In the genomic region with DNA sequence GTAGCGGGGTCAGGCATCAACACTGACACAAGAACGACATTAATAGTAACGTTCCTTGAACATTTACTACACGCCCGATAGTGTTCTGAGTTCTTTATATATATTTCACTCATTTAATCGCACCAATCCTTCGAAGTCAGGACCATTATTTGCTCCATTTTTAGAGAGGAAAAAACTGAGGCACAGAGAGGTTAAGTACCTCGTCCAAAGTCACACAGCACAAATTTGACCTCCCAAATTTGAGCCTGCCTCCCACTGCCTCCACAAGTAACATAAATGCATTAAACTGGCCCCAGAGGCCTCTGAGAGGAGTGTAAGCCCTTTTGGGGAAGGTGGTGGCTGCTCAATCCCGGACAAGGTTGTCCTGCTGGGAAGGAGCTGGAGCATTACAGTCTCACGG, we compare ENCODE assay signal across 10 cellular contexts. TPM values are rescaled to one million over a fixed set of nuclear protein-coding genes. Genes with fewer than 3 reads are reported as not detected.
DNase-seq lines count a peak whose midpoint lies in the region; ATAC-seq, FAIRE-seq and TF ChIP-seq lines count a peak whose summit lies in the region.
"Had no signal": no experiment of that assay in that cellular context is flagged by ENCODE, and none has a peak within 500 bp of the region (broad histone marks: within the 10 kb centered on the region; RNA-seq: fewer than 3 reads in every experiment).

No MANE protein-coding gene starts in this region.

- peaks cover 72% of the 10 kb centered on the region for H3K4me1 Mint-ChIP-seq in CD8-positive, alpha-beta T cell (ENCODE audit: low read depth)
- peaks cover 15% of the 10 kb centered on the region for H3K4me1 Mint-ChIP-seq in endodermal cell

- peak overlapping the region; percentile 22 for H3K27ac Mint-ChIP-seq in CD8-positive, alpha-beta T cell
- H3K27ac Mint-ChIP-seq in endodermal cell = no peak overlapping the region

- peaks cover 71% of the 10 kb centered on the region for H3K4me1 ChIP-seq in CD8-positive, alpha-beta T cell (ENCODE audit: insufficient read depth, low read length)
- H3K4me1 ChIP-seq in NT2/D1 (ENCODE audit: insufficient read depth, insufficient read length) (peaks cover 11% of the 10 kb centered on the region), endodermal cell (ENCODE audit: control insufficient read depth, insufficient read depth, low read length) (peaks cover 7% of the 10 kb centered on the region), pancreas (peaks cover 9 to 24% (median 15%) of the 10 kb centered on the region in 3 donors)

- FAIRE-seq in pancreas (lab: Jason Lieb, UNC) (no peak), urothelium cell line (lab: Jason Lieb, UNC) (no peak)
- FAIRE-seq: kidney had no signal

- peaks cover 53% of the 10 kb centered on the region for H3K36me3 Mint-ChIP-seq in CD8-positive, alpha-beta T cell
- H3K36me3 Mint-ChIP-seq in endodermal cell (ENCODE audit: low read depth) = no peaks in the 10 kb centered on the region

- H3K9ac ChIP-seq in NT2/D1 (ENCODE audit: insufficient read length, low read depth) (no peak overlapping the region), endodermal cell (ENCODE audit: extremely low read depth, low read length, poor library complexity, severe bottlenecking) (no peak overlapping the region)

- H3K4me3 Mint-ChIP-seq in CD8-positive, alpha-beta T cell = peak overlapping the region; percentile 15
- H3K4me3 Mint-ChIP-seq in endodermal cell = peak overlapping the region; percentile 63

- H3K9me3 Mint-ChIP-seq in CD8-positive, alpha-beta T cell = no peaks in the 10 kb centered on the region
- no peaks in the 10 kb centered on the region for H3K9me3 Mint-ChIP-seq in endodermal cell

- peak overlapping the region; percentile 47 for H3K4me3 ChIP-seq in CD8-positive, alpha-beta T cell (ENCODE audit: low read depth, low read length)
- H3K4me3 ChIP-seq in NT2/D1 (ENCODE audit: insufficient read length, low read depth) = peak overlapping the region; percentile 2
- peak overlapping the region; percentile 75 for H3K4me3 ChIP-seq in endodermal cell (ENCODE audit: low read length)
- H3K4me3 ChIP-seq in pancreas = peak overlapping the region in 2 of 4 donors; percentile 50 to 59

- no peaks in the 10 kb centered on the region for H3K9me3 ChIP-seq in CD8-positive, alpha-beta T cell (ENCODE audit: low read length)
- H3K9me3 ChIP-seq in NT2/D1 (ENCODE audit: insufficient read depth, low read length) (no peaks in the 10 kb centered on the region), endodermal cell (ENCODE audit: control insufficient read depth, low read length) (no peaks in the 10 kb centered on the region), pancreas (no peaks in the 10 kb centered on the region)

- CTCF ChIA-PET in CD8-positive, alpha-beta T cell (lab: Charles Lee) = interaction anchor here (0.7 to 2.6 kb wide), 5 partner anchors 10 to 138 kb away, joined by 3 to 10 read pairs (median 6); a partner anchor contains a TSS

- TF ChIP-seq CTCF in CD8-positive, alpha-beta T cell (IDR thresholded peaks at IDR 0.05) = no peak
- TF ChIP-seq CTCF in endodermal cell (conservative IDR thresholded peaks at IDR 0.05) (no peak), pancreas (IDR thresholded peaks at IDR 0.05) (no peak)

- POLR2A ChIA-PET in CD8-positive, alpha-beta T cell (lab: Charles Lee) = no interaction called here

- H3K36me3 ChIP-seq in CD8-positive, alpha-beta T cell (ENCODE audit: insufficient read depth, low read length) = peaks cover 13% of the 10 kb centered on the region
- H3K36me3 ChIP-seq in NT2/D1 (ENCODE audit: insufficient read depth, insufficient read length, low read length) = no peaks in the 10 kb centered on the region
- H3K36me3 ChIP-seq in endodermal cell (ENCODE audit: control insufficient read depth, insufficient read depth, low read length) = no peaks in the 10 kb centered on the region
- no peaks in the 10 kb centered on the region for H3K36me3 ChIP-seq in pancreas

- WGBS in endodermal cell (ENCODE audit: insufficient coverage in 1 of 2, insufficient read length in 1 of 2), 2 experiments = 56 to 61% methylated on average over 7 to 9 of the region's 10 CpGs
- WGBS in pancreas, 2 donors = 34% methylated on average over 10 of the region's 10 CpGs

- H3K27me3 Mint-ChIP-seq in CD8-positive, alpha-beta T cell (ENCODE audit: low read depth) = no peaks in the 10 kb centered on the region
- H3K27me3 Mint-ChIP-seq in endodermal cell (ENCODE audit: insufficient read depth) = peaks cover 44% of the 10 kb centered on the region

- DNase-seq in CD8-positive, alpha-beta T cell = no peak
- DNase-seq in NT2/D1 (ENCODE audit: low read depth, low spot score) (no peak), endodermal cell (no peak), pancreas (peak in 2 of 6 donors; percentile 4 to 9), urothelium cell line (ENCODE audit: low spot score) (no peak)

- intact Hi-C loops in CD8-positive, alpha-beta T cell (cut with DNase I, micrococcal nuclease) = loop anchor here in 1 of 2 experiments (1.0 kb wide), 1 partner anchor 12 kb away; a partner anchor contains a TSS
- intact Hi-C loops in pancreas (cut with DNase I) = no loop called here

- no peaks in the 10 kb centered on the region for H3K27me3 ChIP-seq in CD8-positive, alpha-beta T cell (ENCODE audit: insufficient read depth, low read length)
- peaks cover 19% of the 10 kb centered on the region for H3K27me3 ChIP-seq in NT2/D1 (ENCODE audit: insufficient read depth, insufficient read length)
- H3K27me3 ChIP-seq in endodermal cell (ENCODE audit: control insufficient read depth, insufficient read depth, low read length, poor library complexity, severe bottlenecking) = peaks cover 18% of the 10 kb centered on the region
- H3K27me3 ChIP-seq in pancreas = no peaks in the 10 kb centered on the region

- no peak for ATAC-seq in CD8-positive, alpha-beta T cell
- ATAC-seq in pancreas (no peak), HG03565 (IDR thresholded peaks at IDR 0.05; ENCODE audit: unreplicated experiment) (no peak), HG03108 (IDR thresholded peaks at IDR 0.05; ENCODE audit: unreplicated experiment) (no peak), HG03159 (IDR thresholded peaks at IDR 0.05; ENCODE audit: unreplicated experiment) (no peak)

- peak overlapping the region; percentile 46 for H3K27ac ChIP-seq in CD8-positive, alpha-beta T cell (ENCODE audit: low read depth, low read length)
- H3K27ac ChIP-seq in endodermal cell (ENCODE audit: low read depth, low read length) = no peak overlapping the region
- H3K27ac ChIP-seq in pancreas = peak overlapping the region; percentile 36 to 74 (median 60)

RNA-seq across cellular contexts. Expression of a gene that starts 5.8 kb away (rescaled TPM):
- 10 to 100 TPM; 22.7 to 23.5 TPM for total RNA-seq in CD8-positive, alpha-beta T cell
- total RNA-seq in endodermal cell (10 to 100 TPM; 14.2 to 21.9 TPM), pancreas (10 to 100 TPM in 4 of 6 donors, 1 to 10 TPM in 2; 7.0 to 15.7 (median 11.3) TPM)
- polyA plus RNA-seq in endodermal cell (2013, experiment 1 of 2) = 17.1 TPM
- polyA plus RNA-seq in endodermal cell (2013, experiment 2 of 2) = 18.7 TPM
- 10 to 100 TPM; 24.7 to 30.9 TPM for polyA plus RNA-seq in pancreas

RNA-seq across cellular contexts. Expression of a gene that starts 12.1 kb away (rescaled TPM):
- 10 to 100 TPM; 49.0 to 61.4 TPM for total RNA-seq in CD8-positive, alpha-beta T cell
- total RNA-seq in endodermal cell (100 to 1,000 TPM; 119 to 128 TPM), pancreas (100 to 1,000 TPM in 2 of 6 donors, 10 to 100 TPM in 4; 71.1 to 128 (median 92.6) TPM)
- polyA plus RNA-seq in endodermal cell (2013, experiment 1 of 2) = 116 TPM
- polyA plus RNA-seq in endodermal cell (2013, experiment 2 of 2) = 116 TPM
- polyA plus RNA-seq in pancreas = 100 to 1,000 TPM in 1 of 2 donors, 10 to 100 TPM in 1; 80.7 to 110 TPM

RNA-seq across cellular contexts. Expression of a gene that starts 20.7 kb away (rescaled TPM):
- not detected for total RNA-seq in CD8-positive, alpha-beta T cell
- total RNA-seq in endodermal cell = not detected
- polyA plus RNA-seq in endodermal cell (2013, experiment 1 of 2) = not detected
- not detected for polyA plus RNA-seq in endodermal cell (2013, experiment 2 of 2)
- total RNA-seq in pancreas = not detected
- not detected for polyA plus RNA-seq in pancreas
- total RNA-seq: NCI-H460 had no signal

RNA-seq across cellular contexts. Expression of a gene that starts 36.9 kb away (rescaled TPM):
- total RNA-seq in CD8-positive, alpha-beta T cell = not detected
- total RNA-seq in endodermal cell (not detected), pancreas (not detected)
- not detected for polyA plus RNA-seq in endodermal cell (2013, experiment 1 of 2)
- not detected for polyA plus RNA-seq in endodermal cell (2013, experiment 2 of 2)
- not detected for polyA plus RNA-seq in pancreas
- total RNA-seq: kidney, NCI-H460 had no signal

RNA-seq across cellular contexts. Expression of a gene that starts 45.8 kb away (rescaled TPM):
- total RNA-seq in CD8-positive, alpha-beta T cell = not detected
- 1 to 10 TPM in 1 of 2 donors, under 1 TPM in 1; 0.95 to 2.9 TPM for total RNA-seq in endodermal cell
- 0.75 TPM for polyA plus RNA-seq in endodermal cell (2013, experiment 1 of 2)
- polyA plus RNA-seq in endodermal cell (2013, experiment 2 of 2) = 0.46 TPM
- total RNA-seq in pancreas = 1 to 10 TPM in 5 of 6 donors, under 1 TPM in 1; 0.83 to 2.6 (median 1.8) TPM
- 1 to 10 TPM; 1.1 to 2.2 TPM for polyA plus RNA-seq in pancreas
